7 cellular contexts compared by ENCODE assay signal in the genomic region with DNA sequence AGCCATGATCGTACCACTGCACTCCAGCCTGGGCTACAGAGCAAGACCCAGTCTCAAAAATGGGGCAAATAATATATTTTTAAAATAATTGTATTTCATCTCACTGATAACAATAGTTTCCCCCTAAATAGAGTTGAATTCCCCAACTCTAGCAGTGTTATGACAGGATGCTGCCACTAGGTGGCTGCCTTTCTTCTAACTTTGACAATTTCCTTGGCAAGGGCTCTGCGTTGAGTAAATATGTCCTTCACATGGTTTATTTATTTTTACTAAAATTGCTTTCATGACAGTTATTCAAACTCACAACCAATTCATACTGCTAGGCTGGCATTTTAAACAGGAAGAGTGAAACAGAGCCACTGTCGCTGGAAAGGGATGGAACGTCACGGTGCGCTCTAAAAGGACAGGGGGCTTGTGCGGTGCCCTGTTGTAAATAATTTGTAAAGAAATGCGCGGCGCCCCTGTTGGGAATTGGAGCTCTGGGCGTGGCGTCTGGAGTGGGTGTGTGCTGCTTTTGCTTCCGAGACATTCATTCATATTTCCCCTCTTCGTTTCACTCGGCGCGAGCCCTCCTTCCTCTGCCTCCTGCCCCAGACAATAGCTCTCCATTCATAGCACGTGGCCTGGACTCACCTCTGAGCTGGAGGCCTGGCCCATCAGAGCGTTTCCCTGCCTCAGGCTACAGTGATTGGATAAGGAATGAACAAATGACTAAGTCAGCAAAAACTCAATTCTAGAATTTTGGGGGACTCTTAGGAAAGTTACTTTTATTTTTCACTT. TPM values are rescaled to one million over a fixed set of nuclear protein-coding genes. Genes with fewer than 3 reads are reported as not detected.
A peak's percentile ranks its signal among the peaks of the same experiment; 100 is the strongest.
DNase-seq lines count a peak whose midpoint lies in the region; ATAC-seq, FAIRE-seq and TF ChIP-seq lines count a peak whose summit lies in the region.

No MANE protein-coding gene starts in this region.

- intact Hi-C loops in left colon (cut with DNase I, micrococcal nuclease), result loop anchor here in 1 of 2 donors (10.0 kb wide), 1 partner anchor 1572 kb away; no protein-coding TSS in a partner anchor

- peak; percentile 72 for TF ChIP-seq CTCF in bronchial epithelial cell (IDR thresholded peaks at IDR 0.05; ENCODE audit: insufficient read depth, low read length, severe bottlenecking)

- DNase-seq in GM03348 (ENCODE audit: low spot score) (peak; percentile 76), M059J (ENCODE audit: low read depth) (peak; percentile 59), T-helper 2 cell (peak in 3 of 5 experiments; percentile 22 to 57 (median 35)), bronchial epithelial cell (ENCODE audit: low read depth) (peak; percentile 57), left colon (peak in 1 of 2 donors; percentile 66)
- peak; percentile 38 to 46 for DNase-seq in stimulated activated CD4-positive, alpha-beta T cell treated with anti-CD3 and anti-CD28 coated beads, Interleukin-2, amount 100 ng/mL, for 48 hours

- no peaks in the 10 kb centered on the region for H3K27me3 ChIP-seq in bronchial epithelial cell (ENCODE audit: control insufficient read depth, insufficient read depth, low read length)

- peak overlapping the region; percentile 23 for H3K4me3 ChIP-seq in bronchial epithelial cell (ENCODE audit: low read depth, low read length)

- FAIRE-seq in bronchial epithelial cell (lab: Jason Lieb, UNC), result no peak

- ATAC-seq in left colon, result peak; percentile 59
- no peak for ATAC-seq in HG03460 (IDR thresholded peaks at IDR 0.05; ENCODE audit: unreplicated experiment)

- no peaks in the 10 kb centered on the region for H3K36me3 ChIP-seq in bronchial epithelial cell (ENCODE audit: control insufficient read depth, insufficient read depth, low read length)

RNA-seq across cellular contexts. Expression of a gene that starts 20.5 kb away (rescaled TPM):
- total RNA-seq in M059J (2014; rRNA removed; shearing (Covaris generic)), result 45.3 and 57.4 TPM in 2 replicates
- total RNA-seq in bronchial epithelial cell (39.2 and 54.8 TPM in 2 replicates), left colon (10 to 100 TPM; 52.2 to 54.0 TPM)
